9 cellular contexts compared by ENCODE assay signal in the genomic region with DNA sequence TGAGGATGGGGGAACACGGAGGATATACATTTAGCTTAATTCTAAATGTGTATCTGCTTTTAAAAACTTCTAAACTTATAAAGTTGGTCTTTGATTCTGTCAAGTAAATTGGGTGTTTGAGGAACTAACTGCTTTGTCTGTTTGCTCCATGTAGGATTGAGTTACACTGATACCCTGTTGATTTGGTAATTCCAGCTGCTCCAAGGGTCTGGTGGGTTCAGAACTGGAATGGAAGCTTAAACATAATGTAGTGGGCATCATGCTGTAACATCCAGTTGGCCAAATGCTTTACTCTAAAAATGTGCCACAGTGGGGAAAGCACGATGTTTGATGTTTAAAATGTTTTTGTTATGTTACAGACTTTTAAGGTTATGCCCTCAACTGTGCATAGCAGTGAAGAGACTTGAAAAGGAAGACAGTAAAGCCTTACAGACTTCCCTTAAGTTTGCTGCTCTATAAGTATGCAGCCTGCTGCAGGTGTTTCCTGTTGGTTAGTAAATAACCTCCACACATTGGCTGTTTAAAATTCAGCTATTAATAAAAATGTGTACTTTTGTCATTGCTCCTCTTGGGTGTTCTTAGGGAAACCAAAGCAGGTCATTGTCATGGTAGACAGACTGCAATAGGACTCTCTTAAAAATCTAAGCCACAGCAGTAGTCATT. TPM values are rescaled to one million over a fixed set of nuclear protein-coding genes. Genes with fewer than 3 reads are reported as not detected.
DNase-seq lines count a peak whose midpoint lies in the region; ATAC-seq and TF ChIP-seq lines count a peak whose summit lies in the region.
"Had no signal": no experiment of that assay in that cellular context is flagged by ENCODE, and none has a peak within 500 bp of the region (broad histone marks: within the 10 kb centered on the region; RNA-seq: fewer than 3 reads in every experiment).

No MANE protein-coding gene starts in this region.

- H2AFZ ChIP-seq in OCI-LY1 (ENCODE audit: low read length) (no peak overlapping the region), neuronal stem cell (ENCODE audit: low read length) (no peak overlapping the region)

- H3K23ac ChIP-seq in neuronal stem cell (ENCODE audit: low read depth, low read length, poor library complexity): no peak overlapping the region

- no peaks in the 10 kb centered on the region for H3K9me2 ChIP-seq in OCI-LY1 (ENCODE audit: low read depth, low read length)

- no peak overlapping the region for H3K14ac ChIP-seq in neuronal stem cell (ENCODE audit: low read length)

- no peaks in the 10 kb centered on the region for H3K4me1 ChIP-seq in CD8-positive, alpha-beta memory T cell (ENCODE audit: insufficient read depth, low read length)
- H3K4me1 ChIP-seq in OCI-LY1 (ENCODE audit: insufficient read depth, low read length, severe bottlenecking): peaks cover 92% of the 10 kb centered on the region
- peaks cover 0 to 3% of the 10 kb centered on the region in 2 donors for H3K4me1 ChIP-seq in neuronal stem cell (ENCODE audit: control insufficient read depth in 2 of 2, insufficient read depth in 1 of 2, low read depth in 1 of 2, low read length in 2 of 2)
- H3K4me1 ChIP-seq in tibial artery: peaks cover 0 to 5% (median 2%) of the 10 kb centered on the region in 4 donors

- no peaks in the 10 kb centered on the region for H3K79me1 ChIP-seq in neuronal stem cell (ENCODE audit: low read depth, low read length)

- H3K36me3 ChIP-seq in CD8-positive, alpha-beta memory T cell (ENCODE audit: insufficient read depth, low read length): peaks cover 12% of the 10 kb centered on the region
- peaks cover 36% of the 10 kb centered on the region for H3K36me3 ChIP-seq in OCI-LY1 (ENCODE audit: insufficient read depth, low read length)
- H3K36me3 ChIP-seq in neuronal stem cell (replicated peaks in 1 of 2; ENCODE audit: control insufficient read depth in 2 of 2, insufficient read depth in 2 of 2, low read length in 2 of 2): peaks cover 2 to 55% of the 10 kb centered on the region in 2 donors
- peaks cover 37 to 53% (median 50%) of the 10 kb centered on the region in 3 donors for H3K36me3 ChIP-seq in tibial artery

- H3K9me3 Mint-ChIP-seq in CD8-positive, alpha-beta memory T cell: no peaks in the 10 kb centered on the region

- H3K9me3 ChIP-seq in CD8-positive, alpha-beta memory T cell (ENCODE audit: low read length): no peaks in the 10 kb centered on the region
- H3K9me3 ChIP-seq in OCI-LY1 (ENCODE audit: low read length) (no peaks in the 10 kb centered on the region), neuronal stem cell (replicated peaks in 1 of 2; ENCODE audit: control insufficient read depth in 2 of 2, insufficient read depth in 1 of 2, low read depth in 1 of 2, low read length in 2 of 2) (no peaks in the 10 kb centered on the region), tibial artery (no peaks in the 10 kb centered on the region)

- no peak for TF ChIP-seq CTCF in OCI-LY1 (IDR thresholded peaks at IDR 0.05; ENCODE audit: low read length)
- TF ChIP-seq CTCF in tibial artery (IDR thresholded peaks at IDR 0.05): no peak

- peak overlapping the region in 5 of 8 donors; percentile 26 to 50 (median 35) for H3K27ac Mint-ChIP-seq in CD8-positive, alpha-beta memory T cell

- ATAC-seq in GM19324 (IDR thresholded peaks at IDR 0.05; ENCODE audit: low FRiP score, unreplicated experiment) (peak; percentile 78), HG02973 (IDR thresholded peaks at IDR 0.05; ENCODE audit: unreplicated experiment) (peak; percentile 57), sciatic nerve (no peak)

- no peak overlapping the region for H2BK15ac ChIP-seq in neuronal stem cell (ENCODE audit: low read length)

- H3K9ac ChIP-seq in OCI-LY1 (ENCODE audit: low read length) (peak overlapping the region; percentile 66), neuronal stem cell (ENCODE audit: low read depth, low read length, poor library complexity) (no peak overlapping the region)

- H3K4me1 Mint-ChIP-seq in CD8-positive, alpha-beta memory T cell: peaks cover 8 to 22% (median 10%) of the 10 kb centered on the region in 3 donors

- no peak for DNase-seq in CD8-positive, alpha-beta memory T cell
- DNase-seq in NK-92 (lab: John Stamatoyannopoulos, UW; ENCODE audit: unreplicated experiment) (no peak), neuronal stem cell (ENCODE audit: low spot score) (no peak), sciatic nerve (ENCODE audit: low spot score) (no peak), tibial artery (no peak)
- DNase-seq: Calu3 had no signal

- H4K91ac ChIP-seq in neuronal stem cell (ENCODE audit: low read depth, low read length, poor library complexity): no peak overlapping the region

- no peaks in the 10 kb centered on the region for H3F3A ChIP-seq in OCI-LY1 (ENCODE audit: insufficient read depth, low read length)

- no peaks in the 10 kb centered on the region for H4K20me1 ChIP-seq in OCI-LY1 (ENCODE audit: insufficient read depth, low read length)

- H4K8ac ChIP-seq in neuronal stem cell (ENCODE audit: low read depth, low read length): no peak overlapping the region

- H3K4me3 ChIP-seq in CD8-positive, alpha-beta memory T cell (ENCODE audit: low read length): no peak overlapping the region
- H3K4me3 ChIP-seq in OCI-LY1 (ENCODE audit: low read depth, low read length, poor library complexity, severe bottlenecking) (peak overlapping the region; percentile 40), neuronal stem cell (ENCODE audit: low read length in 2 of 2) (no peak overlapping the region), tibial artery (no peak overlapping the region)

- peak overlapping the region; percentile 63 for H3K4me2 ChIP-seq in OCI-LY1 (ENCODE audit: low read length)
- H3K4me2 ChIP-seq in neuronal stem cell (ENCODE audit: insufficient read depth, low read length, poor library complexity, severe bottlenecking): no peak overlapping the region

- no peaks in the 10 kb centered on the region for H3K27me3 Mint-ChIP-seq in CD8-positive, alpha-beta memory T cell

- H2AK5ac ChIP-seq in neuronal stem cell (ENCODE audit: low read depth, low read length): no peak overlapping the region

- CTCF ChIA-PET in CD8-positive, alpha-beta memory T cell (lab: Charles Lee): interaction anchor here (1.2 to 1.5 kb wide), 2 partner anchors 8 to 16 kb away, joined by 3 to 4 read pairs; no protein-coding TSS in a partner anchor

- H2BK5ac ChIP-seq in neuronal stem cell (ENCODE audit: low read length): no peak overlapping the region

- no CpG with 5 or more reads among the region's 2 CpGs for WGBS in neuronal stem cell (ENCODE audit: extremely low coverage in 2 of 2, insufficient read length in 2 of 2, insufficient replicate concordance in 1 of 2), 2 donors

- no peak overlapping the region for H2BK120ac ChIP-seq in neuronal stem cell (ENCODE audit: low read depth, low read length)

- H3K27me3 ChIP-seq in CD8-positive, alpha-beta memory T cell (ENCODE audit: insufficient read depth, low read length, poor library complexity, severe bottlenecking): no peaks in the 10 kb centered on the region
- no peaks in the 10 kb centered on the region for H3K27me3 ChIP-seq in OCI-LY1 (ENCODE audit: insufficient read depth, low read length)
- H3K27me3 ChIP-seq in neuronal stem cell (ENCODE audit: control insufficient read depth in 3 of 3, insufficient read depth in 3 of 3, low read depth in 1 of 3, low read length in 3 of 3): no peaks in the 10 kb centered on the region
- no peaks in the 10 kb centered on the region for H3K27me3 ChIP-seq in tibial artery

- H3K4ac ChIP-seq in neuronal stem cell (ENCODE audit: low read length): no peak overlapping the region

- POLR2A ChIA-PET in CD8-positive, alpha-beta memory T cell (lab: Charles Lee): no interaction called here

- no peaks in the 10 kb centered on the region for H3K79me2 ChIP-seq in OCI-LY1 (ENCODE audit: insufficient read depth, low read length)

- no peak overlapping the region for H3K18ac ChIP-seq in neuronal stem cell (ENCODE audit: low read length)

- H3K36me3 Mint-ChIP-seq in CD8-positive, alpha-beta memory T cell: peaks cover 0 to 52% (median 10%) of the 10 kb centered on the region in 3 donors

- H3K4me3 Mint-ChIP-seq in CD8-positive, alpha-beta memory T cell: no peak overlapping the region

- intact Hi-C loops in sciatic nerve (cut with DNase I): no loop called here
- intact Hi-C loops in tibial artery (cut with DNase I; ENCODE audit: low total_unique reads): no loop called here

- H3K27ac ChIP-seq in CD8-positive, alpha-beta memory T cell (ENCODE audit: low read depth, low read length): no peak overlapping the region
- H3K27ac ChIP-seq in OCI-LY1 (ENCODE audit: low read depth, low read length, poor library complexity, severe bottlenecking) (peak overlapping the region; percentile 99), neuronal stem cell (replicated peaks; ENCODE audit: low read length) (no peak overlapping the region), tibial artery (no peak overlapping the region)

- H2BK12ac ChIP-seq in neuronal stem cell (ENCODE audit: low read length): no peak overlapping the region

RNA-seq across cellular contexts. Expression of a gene that starts 5.9 kb away (rescaled TPM):
- total RNA-seq in CD8-positive, alpha-beta memory T cell: 100 to 1,000 TPM; 120 to 121 TPM
- 39.7 TPM for polyA plus RNA-seq in CD8-positive, alpha-beta memory T cell
- 7.8 TPM for polyA plus RNA-seq in neuronal stem cell (2013, experiment 1 of 2)
- 8.3 TPM for polyA plus RNA-seq in neuronal stem cell (2013, experiment 2 of 2)
- 29.6 TPM for total RNA-seq in sciatic nerve

RNA-seq across cellular contexts. Expression of a gene that starts 59.5 kb away (rescaled TPM):
- 10 to 100 TPM; 64.5 to 66.9 TPM for total RNA-seq in CD8-positive, alpha-beta memory T cell
- polyA plus RNA-seq in CD8-positive, alpha-beta memory T cell: 48.0 TPM
- polyA plus RNA-seq in neuronal stem cell (2013, experiment 1 of 2): 34.7 TPM
- 33.3 TPM for polyA plus RNA-seq in neuronal stem cell (2013, experiment 2 of 2)
- 55.1 TPM for total RNA-seq in sciatic nerve
